16 cellular contexts compared by ENCODE assay signal in the genomic region with DNA sequence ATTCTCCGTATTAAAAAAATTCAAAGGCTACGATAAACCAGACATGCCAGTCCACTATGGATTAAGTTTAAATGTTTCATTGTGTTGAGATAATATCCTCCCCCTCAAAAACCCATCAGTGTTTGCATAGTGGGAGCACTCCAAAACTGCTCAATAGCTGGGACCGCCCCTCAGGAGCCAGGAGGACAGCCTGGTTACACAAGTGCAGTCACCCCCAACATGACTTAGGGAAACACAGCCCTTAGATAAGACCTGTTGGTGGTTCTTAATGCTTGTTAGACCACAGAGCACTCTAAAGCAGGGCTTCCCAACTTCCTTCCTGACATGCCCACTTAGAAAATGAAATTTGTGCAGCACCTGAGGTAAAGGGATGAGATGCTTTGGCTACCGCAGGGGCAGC.
"Had no signal": no experiment of that assay in that cellular context is flagged by ENCODE, and none has a peak within 500 bp of the region (broad histone marks: within the 10 kb centered on the region; RNA-seq: fewer than 3 reads in every experiment).

No MANE protein-coding gene starts in this region.

- H3K9me3 ChIP-seq: lower lobe of right lung had no signal

- FAIRE-seq: endometrium had no signal

- H3K9me3 Mint-ChIP-seq: activated naive CD4-positive, alpha-beta T cell treated with anti-CD3 and anti-CD28 coated beads, Interleukin-2, amount 50 U/mL, for 72 hours; immature natural killer cell; stimulated activated effector memory CD8-positive, alpha-beta T cell treated with anti-CD3 and anti-CD28 coated beads, Interleukin-12 subunit alpha, Interleukin-12 subunit beta, amount 100 ng/mL, for 72 hours; WTC11 had no signal

- H3K27ac ChIP-seq: lower lobe of right lung had no signal

- H3K4me3 ChIP-seq: lower lobe of right lung had no signal

- H3K27ac Mint-ChIP-seq: activated naive CD4-positive, alpha-beta T cell treated with anti-CD3 and anti-CD28 coated beads, Interleukin-2, amount 50 U/mL, for 72 hours; WTC11 had no signal

- ATAC-seq: activated CD8-positive, alpha-beta T cell treated with anti-CD3 and anti-CD28 coated beads, Interleukin-2, amount 10 ng/mL, durations not matched to agents 7 days and 5 days; activated naive CD4-positive, alpha-beta T cell treated with anti-CD3 and anti-CD28 coated beads, Interleukin-2, amount 50 U/mL, for 72 hours; esophagus mucosa; lower lobe of right lung; stimulated activated effector memory CD8-positive, alpha-beta T cell treated with anti-CD3 and anti-CD28 coated beads, Interleukin-12 subunit alpha, Interleukin-12 subunit beta, amount 100 ng/mL, for 72 hours; WTC11 had no signal

- H3K4me1 ChIP-seq: lower lobe of right lung had no signal

- DNase-seq: activated CD4-positive, alpha-beta T cell treated with anti-CD3 and anti-CD28 coated beads for 48 hours; activated CD8-positive, alpha-beta memory T cell treated with anti-CD3 and anti-CD28 coated beads, Interleukin-2, amount 50 U/mL, for 4 hours; activated CD8-positive, alpha-beta T cell treated with anti-CD3 and anti-CD28 coated beads, Interleukin-2, amount 10 ng/mL, durations not matched to agents 7 days and 5 days; activated effector memory CD4-positive, alpha-beta T cell treated with anti-CD3 and anti-CD28 coated beads, Interleukin-2, amount 50 U/mL, for 16 hours; activated T-cell treated with anti-CD3 and anti-CD28 coated beads, Interleukin-2, amount 50 U/mL, for 48 hours; lower lobe of right lung; midbrain; retina; T-helper 1 cell; T1000 had no signal

- H3K4me3 Mint-ChIP-seq: activated CD8-positive, alpha-beta T cell treated with anti-CD3 and anti-CD28 coated beads, Interleukin-2, amount 10 ng/mL, durations not matched to agents 7 days and 5 days; stimulated activated effector memory CD8-positive, alpha-beta T cell treated with anti-CD3 and anti-CD28 coated beads, Interleukin-12 subunit alpha, Interleukin-12 subunit beta, amount 100 ng/mL, for 72 hours; WTC11 had no signal
